In the genomic region with DNA sequence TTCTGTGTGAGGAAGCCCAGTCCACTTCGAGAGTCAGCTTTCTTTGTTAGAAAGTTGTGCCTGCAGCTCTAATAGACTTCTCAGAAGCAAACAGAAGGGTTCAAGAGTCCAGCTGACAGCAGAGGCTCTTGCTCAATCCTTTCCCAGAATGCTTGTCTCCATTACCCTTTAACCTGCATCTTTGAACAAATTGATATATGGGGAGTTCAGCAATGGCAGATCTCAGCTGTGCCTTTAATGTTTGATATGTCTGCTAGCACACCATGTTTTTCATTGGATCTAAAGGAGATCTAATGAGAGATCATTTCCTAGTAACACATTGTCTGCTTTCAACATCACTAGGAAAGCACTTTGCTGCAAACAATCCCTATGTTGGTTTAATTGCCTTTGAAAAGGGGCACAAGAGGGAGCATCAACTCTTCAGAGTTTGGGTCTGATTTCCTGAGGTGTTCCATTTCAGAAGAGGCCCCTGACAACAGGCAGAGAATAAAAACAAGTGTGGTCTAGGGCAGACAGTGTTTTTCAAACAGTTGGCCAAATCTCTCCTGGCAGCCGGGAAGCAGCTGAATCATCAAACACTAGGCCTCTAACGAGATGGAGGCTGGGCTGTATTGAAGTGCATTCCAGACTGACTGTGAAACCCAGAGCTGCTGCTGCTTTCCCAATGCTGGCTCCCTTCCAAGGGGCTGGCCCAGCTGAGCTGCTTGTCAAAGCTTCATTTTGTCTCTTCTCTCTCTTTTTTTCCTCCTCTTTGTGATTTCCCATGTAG, we compare ENCODE assay signal across 8 cellular contexts. TPM values are rescaled to one million over a fixed set of nuclear protein-coding genes. Genes with fewer than 3 reads are reported as not detected.
DNase-seq lines count a peak whose midpoint lies in the region; ATAC-seq and TF ChIP-seq lines count a peak whose summit lies in the region.

No MANE protein-coding gene starts in this region.

- no peak overlapping the region for H3K14ac ChIP-seq in mesenchymal stem cell (ENCODE audit: low read length in 2 of 2)

- no peak overlapping the region for H2BK120ac ChIP-seq in mesenchymal stem cell (ENCODE audit: low read depth, low read length)

- no peaks in the 10 kb centered on the region for H3K79me1 ChIP-seq in mesenchymal stem cell (replicated peaks; ENCODE audit: low read length, poor library complexity, severe bottlenecking)

- no peak overlapping the region for H3K4me2 ChIP-seq in mesenchymal stem cell (ENCODE audit: low read length, poor library complexity, severe bottlenecking)

- peak overlapping the region in 1 of 2 experiments; percentile 77 for H2BK12ac ChIP-seq in mesenchymal stem cell (ENCODE audit: low read length in 2 of 2)

- TF ChIP-seq CTCF in upper lobe of right lung (IDR thresholded peaks at IDR 0.05) = no peak

- 0% methylated on average over 2 of the region's 3 CpGs for WGBS in mesenchymal stem cell

- H3K4me1 ChIP-seq in mesenchymal stem cell (ENCODE audit: control insufficient read depth, insufficient read depth, low read depth, low read length) = no peaks in the 10 kb centered on the region
- no peaks in the 10 kb centered on the region for H3K4me1 ChIP-seq in upper lobe of right lung

- peak overlapping the region in 1 of 2 experiments; percentile 51 for H3K4me3 ChIP-seq in mesenchymal stem cell (ENCODE audit: insufficient read depth in 1 of 2, low read depth in 1 of 2, low read length in 2 of 2)
- H3K4me3 ChIP-seq in upper lobe of right lung = no peak overlapping the region

- H3K23ac ChIP-seq in mesenchymal stem cell (ENCODE audit: low read length in 2 of 2) = no peak overlapping the region

- no peak overlapping the region for H2BK5ac ChIP-seq in mesenchymal stem cell (ENCODE audit: low read depth, low read length, poor library complexity, severe bottlenecking)

- H2BK15ac ChIP-seq in mesenchymal stem cell (ENCODE audit: low read depth, poor library complexity, severe bottlenecking) = no peak overlapping the region

- H3K4ac ChIP-seq in mesenchymal stem cell (ENCODE audit: low read depth in 1 of 2, low read length in 2 of 2) = no peak overlapping the region

- peak overlapping the region; percentile 70 for H3K9ac ChIP-seq in mesenchymal stem cell (ENCODE audit: low read length)

- no peak overlapping the region for H4K8ac ChIP-seq in mesenchymal stem cell (ENCODE audit: low read length)

- DNase-seq in HPDE6-E6E7 (ENCODE audit: extremely low spot score) = peak; percentile 77
- DNase-seq in OCI-M1 (lab: John Stamatoyannopoulos, UW) = peak; percentile 53
- peak; percentile 85 for DNase-seq in epidermal melanocyte (ENCODE audit: insufficient read length, low spot score)
- peak; percentile 97 for DNase-seq in mesenchymal stem cell
- peak; percentile 87 for DNase-seq in upper lobe of right lung
- no peak for DNase-seq in activated naive CD4-positive, alpha-beta T cell treated with anti-CD3 and anti-CD28 coated beads, Interleukin-2, amount 50 U/mL, for 16 hours

- no peak overlapping the region for H2AK5ac ChIP-seq in mesenchymal stem cell (ENCODE audit: low read length, severe bottlenecking)

- intact Hi-C loops in upper lobe of right lung (cut with DNase I) = no loop called here

- H3K27ac ChIP-seq in mesenchymal stem cell (ENCODE audit: low read length, poor library complexity, severe bottlenecking) (peak overlapping the region; percentile 94), upper lobe of right lung (peak overlapping the region; percentile 78)

- H2AFZ ChIP-seq in mesenchymal stem cell (ENCODE audit: low read depth, low read length) = no peak overlapping the region

- H3K9me3 ChIP-seq in mesenchymal stem cell (ENCODE audit: control insufficient read depth, low read length) (no peaks in the 10 kb centered on the region), upper lobe of right lung (no peaks in the 10 kb centered on the region)

- ATAC-seq in upper lobe of right lung (peak; percentile 94), HG03175 (IDR thresholded peaks at IDR 0.05; ENCODE audit: unreplicated experiment) (no peak), HG03095 (IDR thresholded peaks at IDR 0.05; ENCODE audit: unreplicated experiment) (no peak)

- H3K27me3 ChIP-seq in mesenchymal stem cell (ENCODE audit: control insufficient read depth in 1 of 2, insufficient read depth in 1 of 2, low read length in 2 of 2) = peaks cover 0 to 31% of the 10 kb centered on the region in 2 experiments
- H3K27me3 ChIP-seq in upper lobe of right lung = no peaks in the 10 kb centered on the region

- H3K36me3 ChIP-seq in mesenchymal stem cell (ENCODE audit: control insufficient read depth in 1 of 2, insufficient read depth in 2 of 2, low read depth in 1 of 2, low read length in 2 of 2) = no peaks in the 10 kb centered on the region
- no peaks in the 10 kb centered on the region for H3K36me3 ChIP-seq in upper lobe of right lung

- no peak overlapping the region for H4K91ac ChIP-seq in mesenchymal stem cell (ENCODE audit: low read length)

- H3K18ac ChIP-seq in mesenchymal stem cell (ENCODE audit: low read depth in 1 of 2, low read length in 2 of 2) = peak overlapping the region; percentile 34 to 43

RNA-seq across cellular contexts. Expression of a gene that starts 55.6 kb away (rescaled TPM):
- not detected for polyA plus RNA-seq in mesenchymal stem cell (2013, experiment 1 of 2)
- polyA plus RNA-seq in mesenchymal stem cell (2013, experiment 2 of 2) = not detected
- total RNA-seq in upper lobe of right lung = not detected
